ENCODE assay signal across 25 cellular contexts in genomic region chr6:148800535-148800934, GRCh38. TPM values are rescaled to one million over a fixed set of nuclear protein-coding genes. Genes with fewer than 3 reads are reported as not detected.
DNase-seq lines count a peak whose midpoint lies in the region; ATAC-seq and TF ChIP-seq lines count a peak whose summit lies in the region.
"Had no signal": no experiment of that assay in that cellular context is flagged by ENCODE, and none has a peak within 500 bp of the region (broad histone marks: within the 10 kb centered on the region; RNA-seq: fewer than 3 reads in every experiment).

No MANE protein-coding gene starts in this region.

- no peak overlapping the region for H2AK5ac ChIP-seq in H9 (ENCODE audit: insufficient read length, low read length)

- peak; percentile 57 for DNase-seq in AG09309 (ENCODE audit: low read depth)
- peak; percentile 76 for DNase-seq in GM03348 (ENCODE audit: low spot score)
- DNase-seq in T-helper 17 cell = no peak
- peak; percentile 95 for DNase-seq in fibroblast of the aortic adventitia (ENCODE audit: low read depth)
- no peak for DNase-seq in cerebellum (ENCODE audit: low spot score)
- no peak for DNase-seq in activated naive CD4-positive, alpha-beta T cell treated with anti-CD3 and anti-CD28 coated beads, Interleukin-2, amount 50 U/mL, for 72 hours (ENCODE audit: low spot score in 2 of 2)
- DNase-seq in H9 = no peak
- DNase-seq: activated CD4-positive, CD25-positive, alpha-beta regulatory T cell; activated CD8-positive, alpha-beta memory T cell treated with anti-CD3 and anti-CD28 coated beads, Interleukin-2, amount 10 ng/mL, durations not matched to agents 7 days and 5 days; activated naive CD4-positive, alpha-beta T cell treated with anti-CD3 and anti-CD28 coated beads for 36 hours; Calu3; cortex of kidney; DND-41; kidney; natural killer cell; NCI-H1105; NCI-H2029; occipital lobe; stimulated activated CD4-positive, alpha-beta T cell treated with anti-CD3 and anti-CD28 coated beads, Interleukin-2, amount 100 ng/mL, for 24 hours; T-helper 1 cell; upper lobe of left lung had no signal

- no peak overlapping the region for H3K4me3 Mint-ChIP-seq in T-helper 17 cell
- no peak overlapping the region for H3K4me3 Mint-ChIP-seq in H9
- H3K4me3 Mint-ChIP-seq: activated CD8-positive, alpha-beta memory T cell treated with anti-CD3 and anti-CD28 coated beads, Interleukin-2, amount 10 ng/mL, durations not matched to agents 7 days and 5 days; activated naive CD4-positive, alpha-beta T cell treated with anti-CD3 and anti-CD28 coated beads for 36 hours; GM23338; natural killer cell had no signal

- H3K79me2 ChIP-seq in H9 (ENCODE audit: insufficient read depth, low read length) = peaks cover 36% of the 10 kb centered on the region; the same call in 1 of the 2 replicates

- H3K56ac ChIP-seq in H9 (ENCODE audit: insufficient read length, low read depth, low read length) = no peak overlapping the region

- no peak overlapping the region for H2BK5ac ChIP-seq in H9 (ENCODE audit: insufficient read length, low read length)

- no peak overlapping the region for H3K27ac ChIP-seq in H9 (ENCODE audit: insufficient read length, low read depth, low read length)
- H3K27ac ChIP-seq: HL-60, upper lobe of left lung had no signal

- peaks cover 14% of the 10 kb centered on the region for H3K4me1 ChIP-seq in H9 (ENCODE audit: insufficient read depth, low read length)
- H3K4me1 ChIP-seq: upper lobe of left lung had no signal

- no peak overlapping the region for H4K5ac ChIP-seq in H9 (ENCODE audit: insufficient read length, low read depth, low read length)

- no peak overlapping the region for H3K4ac ChIP-seq in H9 (ENCODE audit: low read depth, low read length)

- peaks cover 3% of the 10 kb centered on the region for H3K36me3 Mint-ChIP-seq in T-helper 17 cell (ENCODE audit: low read depth)
- no peaks in the 10 kb centered on the region for H3K36me3 Mint-ChIP-seq in activated naive CD4-positive, alpha-beta T cell treated with anti-CD3 and anti-CD28 coated beads, Interleukin-2, amount 50 U/mL, for 72 hours
- peaks cover 0 to 6% (median 0%) of the 10 kb centered on the region in 3 experiments; a peak in 4 of 7 replicates for H3K36me3 Mint-ChIP-seq in H9 (ENCODE audit: insufficient read depth in 1 of 3, low read depth in 3 of 3)
- H3K36me3 Mint-ChIP-seq: natural killer cell had no signal

- H3K23me2 ChIP-seq in H9 (ENCODE audit: insufficient read length, low read depth, low read length, poor library complexity, severe bottlenecking) = no peaks in the 10 kb centered on the region

- no peak overlapping the region for H4K91ac ChIP-seq in H9 (ENCODE audit: insufficient read length, low read depth, low read length)

- H3K18ac ChIP-seq in H9 (ENCODE audit: insufficient read length, low read depth, low read length) = no peak overlapping the region

- H3K4me2 ChIP-seq in H9 (ENCODE audit: insufficient read depth, insufficient read length, low read length) = no peak overlapping the region
- H3K4me2 ChIP-seq: GM23338 had no signal

- peaks cover 7% of the 10 kb centered on the region for H3K79me1 ChIP-seq in H9 (ENCODE audit: insufficient read depth, low read depth, low read length, poor library complexity, severe bottlenecking)

- no peak overlapping the region for H3K14ac ChIP-seq in H9 (ENCODE audit: insufficient read depth, low read length)

- no peak overlapping the region for H2BK15ac ChIP-seq in H9 (ENCODE audit: low read depth, low read length)

- TF ChIP-seq CTCF in AG09309 (IDR thresholded peaks at IDR 0.05; ENCODE audit: control insufficient read depth, insufficient read depth, low read depth, low read length, missing control alignments) (no peak), fibroblast of the aortic adventitia (IDR thresholded peaks at IDR 0.05; ENCODE audit: insufficient read depth, low read length) (no peak), H9 (conservative IDR thresholded peaks at IDR 0.05) (no peak)

- no peak overlapping the region for H2BK12ac ChIP-seq in H9 (ENCODE audit: insufficient read length, low read depth, low read length)

- H3K4me3 ChIP-seq in AG09309 (ENCODE audit: control insufficient read depth, low read depth, low read length) = no peak overlapping the region
- H3K4me3 ChIP-seq in fibroblast of the aortic adventitia (ENCODE audit: low read depth, low read length) = no peak overlapping the region
- H3K4me3 ChIP-seq: GM12878, GM23338, upper lobe of left lung had no signal

- no peak overlapping the region for H3K9ac ChIP-seq in H9 (ENCODE audit: extremely low read depth, insufficient read length, low read length)

- H2BK20ac ChIP-seq in H9 (ENCODE audit: low read depth, low read length, poor library complexity, severe bottlenecking) = no peak overlapping the region

- no peak overlapping the region for H3T11ph ChIP-seq in H9 (ENCODE audit: low read length)

- H3K27me3 ChIP-seq in H9 (ENCODE audit: insufficient read depth, low read length) = no peaks in the 10 kb centered on the region
- H3K27me3 ChIP-seq: upper lobe of left lung had no signal

- no peaks in the 10 kb centered on the region for H4K20me1 ChIP-seq in H9 (ENCODE audit: control insufficient read depth, insufficient read depth, insufficient read length)

- H3K9me3 ChIP-seq in T-helper 17 cell (ENCODE audit: control insufficient read depth, low read length, poor library complexity, severe bottlenecking) (no peaks in the 10 kb centered on the region), H9 (ENCODE audit: control insufficient read depth, low read depth, low read length) (no peaks in the 10 kb centered on the region)
- H3K9me3 ChIP-seq: upper lobe of left lung had no signal

- H3K4me1 Mint-ChIP-seq in T-helper 17 cell (peaks cover 44% of the 10 kb centered on the region), H9 (peaks cover 36 to 40% of the 10 kb centered on the region in 2 experiments)

- no peak overlapping the region for H3K23ac ChIP-seq in H9 (ENCODE audit: insufficient read length, low read depth, low read length)

- no peak overlapping the region for H2BK120ac ChIP-seq in H9 (ENCODE audit: low read depth, low read length, poor library complexity, severe bottlenecking)

- no peaks in the 10 kb centered on the region for H3K9me3 Mint-ChIP-seq in activated naive CD4-positive, alpha-beta T cell treated with anti-CD3 and anti-CD28 coated beads, Interleukin-2, amount 50 U/mL, for 72 hours
- H3K9me3 Mint-ChIP-seq in H9 = peaks cover 0 to 7% of the 10 kb centered on the region in 2 experiments; a peak in 1 of 5 replicates
- H3K9me3 Mint-ChIP-seq: activated naive CD4-positive, alpha-beta T cell treated with anti-CD3 and anti-CD28 coated beads for 36 hours; GM23338; natural killer cell had no signal

- H4K8ac ChIP-seq in H9 (replicated peaks; ENCODE audit: insufficient read length, low read depth, low read length) = no peak overlapping the region

- H2AFZ ChIP-seq in H9 (ENCODE audit: low read length) = no peak overlapping the region
- H2AFZ ChIP-seq: GM23338 had no signal

- ATAC-seq in T-helper 17 cell (no peak), GM21786 (IDR thresholded peaks at IDR 0.05; ENCODE audit: unreplicated experiment) (no peak)
- ATAC-seq in activated naive CD4-positive, alpha-beta T cell treated with anti-CD3 and anti-CD28 coated beads, Interleukin-2, amount 50 U/mL, for 72 hours = no peak
- ATAC-seq: activated CD8-positive, alpha-beta memory T cell treated with anti-CD3 and anti-CD28 coated beads, Interleukin-2, amount 10 ng/mL, durations not matched to agents 7 days and 5 days; GM12878; GM23338; natural killer cell had no signal

- H3K27ac Mint-ChIP-seq in T-helper 17 cell (peak overlapping the region; percentile 39), H9 (no peak overlapping the region)
- H3K27ac Mint-ChIP-seq in activated naive CD4-positive, alpha-beta T cell treated with anti-CD3 and anti-CD28 coated beads, Interleukin-2, amount 50 U/mL, for 72 hours = no peak overlapping the region
- H3K27ac Mint-ChIP-seq: activated CD8-positive, alpha-beta memory T cell treated with anti-CD3 and anti-CD28 coated beads, Interleukin-2, amount 10 ng/mL, durations not matched to agents 7 days and 5 days; activated naive CD4-positive, alpha-beta T cell treated with anti-CD3 and anti-CD28 coated beads for 36 hours; GM23338; natural killer cell had no signal

- no peaks in the 10 kb centered on the region for H3K27me3 Mint-ChIP-seq in T-helper 17 cell
- H3K27me3 Mint-ChIP-seq in H9 (ENCODE audit: low read depth) = no peaks in the 10 kb centered on the region
- H3K27me3 Mint-ChIP-seq: activated CD8-positive, alpha-beta memory T cell treated with anti-CD3 and anti-CD28 coated beads, Interleukin-2, amount 10 ng/mL, durations not matched to agents 7 days and 5 days had no signal

- WGBS in H9 (ENCODE audit: extremely low coverage, insufficient read length, low lambda C conversion rate) = no CpG with 5 or more reads among the region's 3 CpGs

RNA-seq across cellular contexts. Expression of gene UST, which starts 53.7 kb away (rescaled TPM):
- total RNA-seq in T-helper 17 cell = 1 to 10 TPM; 3.8 to 7.3 TPM
- 27.1 and 36.1 TPM in 2 replicates for total RNA-seq in fibroblast of the aortic adventitia (ENCODE audit: low replicate concordance)
- total RNA-seq in cerebellum = 11.4 TPM
- under 1 TPM; 0.46 to 0.49 TPM for total RNA-seq in activated naive CD4-positive, alpha-beta T cell treated with anti-CD3 and anti-CD28 coated beads, Interleukin-2, amount 50 U/mL, for 72 hours
- 13.2 and 14.4 TPM in 2 replicates for total RNA-seq in H9 (2021)

Comparison
In these comparisons a context has a peak if more than half of its experiments do, and no peak if none do; other contexts are left out.
1. DNase-seq: peak in AG09309 (single experiment), GM03348 (single experiment) and fibroblast of the aortic adventitia (single experiment); none in T-helper 17 cell (0 of 3), cerebellum (single experiment), activated naive CD4-positive, alpha-beta T cell treated with anti-CD3 and anti-CD28 coated beads, Interleukin-2, amount 50 U/mL, for 72 hours (0 of 2) and H9 (single experiment).